ENCODE assay signal across 1 cellular context in genomic region chr7:69827140-69827919, GRCh38.
TF ChIP-seq lines count a peak whose summit lies in the region.

No MANE protein-coding gene starts in this region.

TF ChIP-seq in GM12878, 131 proteins besides CTCF, POLR2A, EP300 and RAD21 (continued from another document):
- TF ChIP-seq, protein P1, sequence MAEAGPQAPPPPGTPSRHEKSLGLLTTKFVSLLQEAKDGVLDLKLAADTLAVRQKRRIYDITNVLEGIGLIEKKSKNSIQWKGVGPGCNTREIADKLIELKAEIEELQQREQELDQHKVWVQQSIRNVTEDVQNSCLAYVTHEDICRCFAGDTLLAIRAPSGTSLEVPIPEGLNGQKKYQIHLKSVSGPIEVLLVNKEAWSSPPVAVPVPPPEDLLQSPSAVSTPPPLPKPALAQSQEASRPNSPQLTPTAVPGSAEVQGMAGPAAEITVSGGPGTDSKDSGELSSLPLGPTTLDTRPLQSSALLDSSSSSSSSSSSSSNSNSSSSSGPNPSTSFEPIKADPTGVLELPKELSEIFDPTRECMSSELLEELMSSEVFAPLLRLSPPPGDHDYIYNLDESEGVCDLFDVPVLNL (IDR thresholded peaks at IDR 0.05; ENCODE audit: low read depth, low read length), result no peak
- TF ChIP-seq ESRRA (IDR thresholded peaks at IDR 0.05; ENCODE audit: low read length) (no peak), RB1 (IDR thresholded peaks at IDR 0.05; ENCODE audit: borderline replicate concordance) (no peak), SREBF1 (IDR thresholded peaks at IDR 0.05; ENCODE audit: low read length) (no peak), ATF7 (IDR thresholded peaks at IDR 0.05; ENCODE audit: low read depth) (peak; percentile 39; the same call in 1 of the 2 replicates), BMI1 (IDR thresholded peaks at IDR 0.05; ENCODE audit: borderline replicate concordance) (no peak), ZSCAN29 (IDR thresholded peaks at IDR 0.05) (no peak), PML (IDR thresholded peaks at IDR 0.05; ENCODE audit: low read length) (no peak), NR2F1 (conservative IDR thresholded peaks at IDR 0.05) (no peak), MYB (IDR thresholded peaks at IDR 0.05; ENCODE audit: borderline replicate concordance, low read depth, low read length) (no peak), FOXM1 (IDR thresholded peaks at IDR 0.05; ENCODE audit: low read depth, low read length) (no peak), ZNF687 (IDR thresholded peaks at IDR 0.05) (peak; percentile 48; the same call in 1 of the 2 replicates), NFYA (IDR thresholded peaks at IDR 0.05; ENCODE audit: borderline replicate concordance, low read depth, low read length) (no peak), ETV6 (conservative IDR thresholded peaks at IDR 0.05 in 1 of 2, IDR thresholded peaks at IDR 0.05 in 1 of 2; ENCODE audit: borderline replicate concordance in 1 of 2, low read depth in 1 of 2) (no peak)
- TF ChIP-seq, protein P2, sequence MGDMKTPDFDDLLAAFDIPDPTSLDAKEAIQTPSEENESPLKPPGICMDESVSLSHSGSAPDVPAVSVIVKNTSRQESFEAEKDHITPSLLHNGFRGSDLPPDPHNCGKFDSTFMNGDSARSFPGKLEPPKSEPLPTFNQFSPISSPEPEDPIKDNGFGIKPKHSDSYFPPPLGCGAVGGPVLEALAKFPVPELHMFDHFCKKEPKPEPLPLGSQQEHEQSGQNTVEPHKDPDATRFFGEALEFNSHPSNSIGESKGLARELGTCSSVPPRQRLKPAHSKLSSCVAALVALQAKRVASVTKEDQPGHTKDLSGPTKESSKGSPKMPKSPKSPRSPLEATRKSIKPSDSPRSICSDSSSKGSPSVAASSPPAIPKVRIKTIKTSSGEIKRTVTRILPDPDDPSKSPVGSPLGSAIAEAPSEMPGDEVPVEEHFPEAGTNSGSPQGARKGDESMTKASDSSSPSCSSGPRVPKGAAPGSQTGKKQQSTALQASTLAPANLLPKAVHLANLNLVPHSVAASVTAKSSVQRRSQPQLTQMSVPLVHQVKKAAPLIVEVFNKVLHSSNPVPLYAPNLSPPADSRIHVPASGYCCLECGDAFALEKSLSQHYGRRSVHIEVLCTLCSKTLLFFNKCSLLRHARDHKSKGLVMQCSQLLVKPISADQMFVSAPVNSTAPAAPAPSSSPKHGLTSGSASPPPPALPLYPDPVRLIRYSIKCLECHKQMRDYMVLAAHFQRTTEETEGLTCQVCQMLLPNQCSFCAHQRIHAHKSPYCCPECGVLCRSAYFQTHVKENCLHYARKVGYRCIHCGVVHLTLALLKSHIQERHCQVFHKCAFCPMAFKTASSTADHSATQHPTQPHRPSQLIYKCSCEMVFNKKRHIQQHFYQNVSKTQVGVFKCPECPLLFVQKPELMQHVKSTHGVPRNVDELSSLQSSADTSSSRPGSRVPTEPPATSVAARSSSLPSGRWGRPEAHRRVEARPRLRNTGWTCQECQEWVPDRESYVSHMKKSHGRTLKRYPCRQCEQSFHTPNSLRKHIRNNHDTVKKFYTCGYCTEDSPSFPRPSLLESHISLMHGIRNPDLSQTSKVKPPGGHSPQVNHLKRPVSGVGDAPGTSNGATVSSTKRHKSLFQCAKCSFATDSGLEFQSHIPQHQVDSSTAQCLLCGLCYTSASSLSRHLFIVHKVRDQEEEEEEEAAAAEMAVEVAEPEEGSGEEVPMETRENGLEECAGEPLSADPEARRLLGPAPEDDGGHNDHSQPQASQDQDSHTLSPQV (IDR thresholded peaks at IDR 0.05), result no peak
